In the genomic region with DNA sequence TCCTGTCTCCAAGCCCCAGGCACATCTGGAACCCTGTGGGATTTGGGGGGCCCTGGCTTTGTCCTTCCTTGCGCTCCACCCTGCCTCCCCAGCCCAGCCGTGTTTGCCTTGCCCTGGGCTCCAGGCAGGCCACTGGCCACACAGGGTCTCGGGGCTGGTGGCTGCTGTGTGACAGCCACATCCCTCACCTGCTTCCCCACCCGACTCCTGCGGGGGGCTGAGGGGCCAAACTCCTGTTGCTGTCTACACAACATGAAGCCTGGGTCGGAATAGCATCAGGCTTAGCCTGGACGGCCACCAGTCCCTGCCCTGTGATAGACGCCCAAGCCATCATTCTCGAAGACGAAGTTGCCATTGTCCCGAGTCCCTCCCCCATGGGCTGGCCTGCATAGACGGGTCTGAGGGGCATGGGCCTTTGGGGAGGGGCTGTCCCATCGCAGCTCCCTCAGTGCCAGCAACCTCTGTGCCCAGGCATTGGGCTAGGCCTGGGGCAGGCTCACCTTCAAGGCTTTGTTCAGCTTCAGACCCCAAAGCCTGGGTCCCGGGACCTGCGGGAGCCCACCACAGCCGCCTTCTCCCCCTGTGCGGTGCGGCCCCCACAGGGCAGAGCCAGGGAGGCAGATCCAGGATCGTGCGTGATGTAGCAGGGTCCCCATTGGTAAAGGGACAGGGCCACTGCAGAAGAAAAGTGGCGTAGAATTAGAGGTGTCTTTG, we compare ENCODE assay signal across 1 cellular context.
TF ChIP-seq lines count a peak whose summit lies in the region.

No MANE protein-coding gene starts in this region.

TF ChIP-seq in H1, 55 proteins besides CTCF, POLR2A, EP300 and RAD21:
- TF ChIP-seq NANOG (IDR thresholded peaks at IDR 0.05; ENCODE audit: insufficient read depth, low read depth, low read length, poor library complexity, severe bottlenecking) (no peak), KDM5A (IDR thresholded peaks at IDR 0.05; ENCODE audit: low read length) (no peak)
